Comparison of ENCODE assay signal across 9 cellular contexts in genomic region chr5:13957032-13957645, GRCh38. TPM values are rescaled to one million over a fixed set of nuclear protein-coding genes. Genes with fewer than 3 reads are reported as not detected.
DNase-seq lines count a peak whose midpoint lies in the region; ATAC-seq, FAIRE-seq and TF ChIP-seq lines count a peak whose summit lies in the region.
"Had no signal": no experiment of that assay in that cellular context is flagged by ENCODE, and none has a peak within 500 bp of the region (broad histone marks: within the 10 kb centered on the region; RNA-seq: fewer than 3 reads in every experiment).

No MANE protein-coding gene starts in this region.

- CTCF ChIA-PET in activated CD4-positive, alpha-beta memory T cell treated with anti-CD3 and anti-CD28 coated beads, Interleukin-2, amount 10 ng/mL, durations not matched to agents 7 days and 5 days (lab: Charles Lee), result interaction anchor here (0.8 kb wide), 1 partner anchor 390 kb away, joined by 3 read pairs; no protein-coding TSS in a partner anchor
- CTCF ChIA-PET in activated CD4-positive, alpha-beta T cell treated with anti-CD3 and anti-CD28 coated beads, Interleukin-2, amount 10 ng/mL, durations not matched to agents 7 days and 5 days (lab: Charles Lee), result no interaction called here

- no peaks in the 10 kb centered on the region for H3K4me1 ChIP-seq in kidney (ENCODE audit: control insufficient read depth in 1 of 2, insufficient read depth in 1 of 2, low read depth in 1 of 2, low read length in 2 of 2)

- no peaks in the 10 kb centered on the region for H3K36me3 Mint-ChIP-seq in activated CD4-positive, alpha-beta memory T cell treated with anti-CD3 and anti-CD28 coated beads, Interleukin-2, amount 10 ng/mL, durations not matched to agents 7 days and 5 days (ENCODE audit: low read depth)
- H3K36me3 Mint-ChIP-seq in activated CD4-positive, alpha-beta T cell treated with anti-CD3 and anti-CD28 coated beads, Interleukin-2, amount 10 ng/mL, durations not matched to agents 7 days and 5 days (ENCODE audit: low read depth), result no peaks in the 10 kb centered on the region

- H3K9ac ChIP-seq in kidney (ENCODE audit: low read length in 2 of 2), result no peak overlapping the region

- in situ Hi-C loops in astrocyte of the spinal cord (cut with HindIII; ENCODE audit: low sequenced_read_pairs), result no loop called here

- intact Hi-C loops in kidney (cut with DNase I), result no loop called here

- no peak overlapping the region for H3K27ac Mint-ChIP-seq in activated CD4-positive, alpha-beta memory T cell treated with anti-CD3 and anti-CD28 coated beads, Interleukin-2, amount 10 ng/mL, durations not matched to agents 7 days and 5 days
- H3K27ac Mint-ChIP-seq in activated CD4-positive, alpha-beta T cell treated with anti-CD3 and anti-CD28 coated beads, Interleukin-2, amount 10 ng/mL, durations not matched to agents 7 days and 5 days, result no peak overlapping the region

- ATAC-seq in GM19452 (IDR thresholded peaks at IDR 0.05; ENCODE audit: unreplicated experiment), result peak; percentile 95
- peak; percentile 89 for ATAC-seq in HG03442 (IDR thresholded peaks at IDR 0.05; ENCODE audit: unreplicated experiment)

- H3K4me3 ChIP-seq in astrocyte of the spinal cord (ENCODE audit: low read depth, low read length) (no peak overlapping the region), kidney (ENCODE audit: low read length in 2 of 2) (no peak overlapping the region)

- no peak overlapping the region for H3K27ac ChIP-seq in kidney (ENCODE audit: low read depth in 2 of 2, low read length in 2 of 2)

- H3K4me1 Mint-ChIP-seq in activated CD4-positive, alpha-beta memory T cell treated with anti-CD3 and anti-CD28 coated beads, Interleukin-2, amount 10 ng/mL, durations not matched to agents 7 days and 5 days, result no peaks in the 10 kb centered on the region
- no peaks in the 10 kb centered on the region for H3K4me1 Mint-ChIP-seq in activated CD4-positive, alpha-beta T cell treated with anti-CD3 and anti-CD28 coated beads, Interleukin-2, amount 10 ng/mL, durations not matched to agents 7 days and 5 days

- H3K36me3 ChIP-seq in kidney (ENCODE audit: control insufficient read depth in 1 of 2, insufficient read depth in 2 of 2, low read length in 2 of 2), result no peaks in the 10 kb centered on the region

- DNase-seq in DMS53 treated with DMSO at 0.1 percent for 48 hours (lab: John Stamatoyannopoulos, UW; ENCODE audit: unreplicated experiment), result peak; percentile 73
- peak; percentile 36 for DNase-seq in NCI-H226
- peak; percentile 73 for DNase-seq in astrocyte of the spinal cord (ENCODE audit: low read depth, low spot score)
- no peak for DNase-seq in kidney
- no peak for DNase-seq in activated CD4-positive, alpha-beta memory T cell treated with anti-CD3 and anti-CD28 coated beads, Interleukin-2, amount 10 ng/mL, durations not matched to agents 7 days and 5 days
- no peak for DNase-seq in activated CD4-positive, alpha-beta T cell treated with anti-CD3 and anti-CD28 coated beads, Interleukin-2, amount 10 ng/mL, durations not matched to agents 7 days and 5 days

- no peaks in the 10 kb centered on the region for H3K27me3 Mint-ChIP-seq in activated CD4-positive, alpha-beta memory T cell treated with anti-CD3 and anti-CD28 coated beads, Interleukin-2, amount 10 ng/mL, durations not matched to agents 7 days and 5 days
- H3K27me3 Mint-ChIP-seq in activated CD4-positive, alpha-beta T cell treated with anti-CD3 and anti-CD28 coated beads, Interleukin-2, amount 10 ng/mL, durations not matched to agents 7 days and 5 days, result peaks cover 2% of the 10 kb centered on the region

- no peaks in the 10 kb centered on the region for H3K9me3 ChIP-seq in kidney (ENCODE audit: control insufficient read depth in 1 of 2, low read length in 2 of 2)

- POLR2A ChIA-PET in activated CD4-positive, alpha-beta memory T cell treated with anti-CD3 and anti-CD28 coated beads, Interleukin-2, amount 10 ng/mL, durations not matched to agents 7 days and 5 days (lab: Charles Lee), result no interaction called here
- POLR2A ChIA-PET in activated CD4-positive, alpha-beta T cell treated with anti-CD3 and anti-CD28 coated beads, Interleukin-2, amount 10 ng/mL, durations not matched to agents 7 days and 5 days (lab: Charles Lee), result no interaction called here

- FAIRE-seq in kidney (lab: Jason Lieb, UNC), result peak; percentile 87

- H3K4me3 Mint-ChIP-seq in activated CD4-positive, alpha-beta memory T cell treated with anti-CD3 and anti-CD28 coated beads, Interleukin-2, amount 10 ng/mL, durations not matched to agents 7 days and 5 days, result no peak overlapping the region
- no peak overlapping the region for H3K4me3 Mint-ChIP-seq in activated CD4-positive, alpha-beta T cell treated with anti-CD3 and anti-CD28 coated beads, Interleukin-2, amount 10 ng/mL, durations not matched to agents 7 days and 5 days

- H3K9me3 Mint-ChIP-seq in activated CD4-positive, alpha-beta memory T cell treated with anti-CD3 and anti-CD28 coated beads, Interleukin-2, amount 10 ng/mL, durations not matched to agents 7 days and 5 days, result no peaks in the 10 kb centered on the region
- no peaks in the 10 kb centered on the region for H3K9me3 Mint-ChIP-seq in activated CD4-positive, alpha-beta T cell treated with anti-CD3 and anti-CD28 coated beads, Interleukin-2, amount 10 ng/mL, durations not matched to agents 7 days and 5 days

- TF ChIP-seq CTCF in astrocyte of the spinal cord (IDR thresholded peaks at IDR 0.05; ENCODE audit: low read depth, low read length), result peak; percentile 69
- peak; percentile 53 for TF ChIP-seq CTCF in kidney (IDR thresholded peaks at IDR 0.05; ENCODE audit: borderline replicate concordance, extremely low read depth, insufficient read depth)

RNA-seq across cellular contexts. Expression of gene DNAH5, which starts 12.7 kb away (rescaled TPM):
- 16.4 TPM for total RNA-seq in kidney
- 0.49 TPM for polyA plus RNA-seq in kidney (ENCODE audit: insufficient read depth, low read depth, low replicate concordance)
- not detected for total RNA-seq in activated CD4-positive, alpha-beta memory T cell treated with anti-CD3 and anti-CD28 coated beads, Interleukin-2, amount 10 ng/mL, durations not matched to agents 7 days and 5 days
- total RNA-seq in activated CD4-positive, alpha-beta T cell treated with anti-CD3 and anti-CD28 coated beads, Interleukin-2, amount 10 ng/mL, durations not matched to agents 7 days and 5 days, result not detected
- total RNA-seq: activated CD8-positive, alpha-beta memory T cell treated with anti-CD3 and anti-CD28 coated beads for 36 hours had no signal

Comparison
In these comparisons a context has a peak if more than half of its experiments do, and no peak if none do; other contexts are left out.
1. DNase-seq: peak in DMS53 treated with DMSO at 0.1 percent for 48 hours (single experiment), NCI-H226 (single experiment) and astrocyte of the spinal cord (single experiment); none in kidney (single experiment), activated CD4-positive, alpha-beta memory T cell treated with anti-CD3 and anti-CD28 coated beads, Interleukin-2, amount 10 ng/mL, durations not matched to agents 7 days and 5 days (single experiment) and activated CD4-positive, alpha-beta T cell treated with anti-CD3 and anti-CD28 coated beads, Interleukin-2, amount 10 ng/mL, durations not matched to agents 7 days and 5 days (single experiment).
2. RNA of gene DNAH5, which starts 12.7 kb away (total RNA-seq): 16.4 TPM in kidney (single experiment); not detected in activated CD4-positive, alpha-beta memory T cell treated with anti-CD3 and anti-CD28 coated beads, Interleukin-2, amount 10 ng/mL, durations not matched to agents 7 days and 5 days and not detected in activated CD4-positive, alpha-beta T cell treated with anti-CD3 and anti-CD28 coated beads, Interleukin-2, amount 10 ng/mL, durations not matched to agents 7 days and 5 days; every median in the first group is over 10 times any median in the second.